In the genomic region with DNA sequence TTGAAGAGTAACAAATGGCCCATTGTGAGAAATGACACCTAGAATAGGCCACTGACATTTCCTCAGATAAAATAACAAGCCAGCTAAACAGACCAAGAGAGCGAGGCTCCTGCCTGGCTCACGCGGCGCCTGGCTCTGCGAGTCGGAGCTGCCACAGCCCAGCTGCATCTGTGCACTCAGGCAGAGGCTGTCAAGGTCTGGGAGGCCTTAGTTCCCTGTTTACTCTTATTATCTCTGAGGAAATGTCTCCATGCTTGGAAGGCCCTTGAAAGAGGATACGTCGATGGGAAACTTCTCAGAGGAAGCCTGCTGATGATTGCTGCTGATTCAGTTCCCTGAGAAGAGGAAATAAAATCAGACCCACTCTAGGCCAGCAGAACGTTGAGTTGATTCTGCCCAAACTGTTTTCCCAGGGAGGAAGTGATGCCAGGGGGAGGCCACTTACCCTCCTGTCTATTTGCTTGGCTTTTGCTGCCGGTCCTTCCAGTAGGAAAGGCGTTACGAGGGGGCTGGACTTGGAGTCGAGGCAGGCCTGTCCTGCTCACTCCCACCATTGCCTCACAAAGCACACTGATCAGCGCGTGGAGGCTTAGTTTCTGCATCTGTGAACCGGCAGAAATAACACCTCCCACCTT, we compare ENCODE assay signal across 10 cellular contexts.
A peak's percentile ranks its signal among the peaks of the same experiment; 100 is the strongest.
DNase-seq lines count a peak whose midpoint lies in the region; ATAC-seq and TF ChIP-seq lines count a peak whose summit lies in the region.
"Had no signal": no experiment of that assay in that cellular context is flagged by ENCODE, and none has a peak within 500 bp of the region (broad histone marks: within the 10 kb centered on the region; RNA-seq: fewer than 3 reads in every experiment).

No MANE protein-coding gene starts in this region.

- no peaks in the 10 kb centered on the region for H3K9me3 ChIP-seq in right lobe of liver

- H3K27ac ChIP-seq in dorsolateral prefrontal cortex: peak overlapping the region in 47 of 59 donors; percentile 2 to 79 (median 46)
- H3K27ac ChIP-seq in right lobe of liver: peak overlapping the region; percentile 36 to 74 (median 36)

- no peak for TF ChIP-seq POLR2A in right lobe of liver (IDR thresholded peaks at IDR 0.05)

- 44% methylated on average over 10 of the region's 16 CpGs for WGBS in right lobe of liver (ENCODE audit: insufficient coverage, low coverage, low lambda C conversion rate, missing lambda C conversion rate)

- ATAC-seq in right lobe of liver (peak; percentile 76 to 90 (median 84)), natural killer cell (no peak)
- ATAC-seq in stimulated activated memory B cell treated with anti-CD40 and anti-IgM and Interleukin-4, amounts not matched to agents 10 μg/mL and 1 μg/mL and 100 μg/mL, for 72 hours: peak; percentile 35
- ATAC-seq: K562 had no signal

- H3K36me3 ChIP-seq in right lobe of liver: no peaks in the 10 kb centered on the region

- peak; percentile 40 for DNase-seq in NCI-H2227 (lab: John Stamatoyannopoulos, UW; ENCODE audit: unreplicated experiment)
- peak in 2 of 10 donors; percentile 33 to 44 for DNase-seq in dorsolateral prefrontal cortex
- peak in 1 of 3 donors; percentile 52 for DNase-seq in right lobe of liver
- DNase-seq in natural killer cell: no peak
- no peak for DNase-seq in SIG-M5 (lab: John Stamatoyannopoulos, UW)
- no peak for DNase-seq in NCI-H2107 treated with DMSO at 0.1 percent for 48 hours (lab: John Stamatoyannopoulos, UW; ENCODE audit: unreplicated experiment)
- DNase-seq in glutamatergic neuron: no peak
- DNase-seq: H7 had no signal

- no peaks in the 10 kb centered on the region for H3K4me1 ChIP-seq in right lobe of liver

- TF ChIP-seq CTCF in dorsolateral prefrontal cortex (IDR thresholded peaks at IDR 0.05 in 54 of 56, conservative IDR thresholded peaks at IDR 0.05 in 2 of 56; ENCODE audit: low read depth in 1 of 56, partially characterized antibody in 56 of 56): no peak
- no peak for TF ChIP-seq CTCF in right lobe of liver (IDR thresholded peaks at IDR 0.05)
- no peak for TF ChIP-seq CTCF in natural killer cell (IDR thresholded peaks at IDR 0.05)
- no peak for TF ChIP-seq CTCF in glutamatergic neuron (IDR thresholded peaks at IDR 0.05; ENCODE audit: partially characterized antibody, unreplicated experiment)

- H3K27me3 Mint-ChIP-seq in stimulated activated memory B cell treated with anti-CD40 and anti-IgM and Interleukin-4, amounts not matched to agents 10 μg/mL and 1 μg/mL and 100 μg/mL, for 72 hours: no peaks in the 10 kb centered on the region
- H3K27me3 Mint-ChIP-seq in natural killer cell (ENCODE audit: low read depth in 2 of 2) (no peaks in the 10 kb centered on the region), glutamatergic neuron (ENCODE audit: unreplicated experiment) (peaks cover 7% of the 10 kb centered on the region)

- no peaks in the 10 kb centered on the region for H3K27me3 ChIP-seq in dorsolateral prefrontal cortex
- H3K27me3 ChIP-seq in right lobe of liver: no peaks in the 10 kb centered on the region

- peaks cover 38% of the 10 kb centered on the region for H3K36me3 Mint-ChIP-seq in stimulated activated memory B cell treated with anti-CD40 and anti-IgM and Interleukin-4, amounts not matched to agents 10 μg/mL and 1 μg/mL and 100 μg/mL, for 72 hours
- no peaks in the 10 kb centered on the region for H3K36me3 Mint-ChIP-seq in natural killer cell
- H3K36me3 Mint-ChIP-seq in glutamatergic neuron (ENCODE audit: unreplicated experiment): no peaks in the 10 kb centered on the region

- H3K27ac Mint-ChIP-seq in stimulated activated memory B cell treated with anti-CD40 and anti-IgM and Interleukin-4, amounts not matched to agents 10 μg/mL and 1 μg/mL and 100 μg/mL, for 72 hours: no peak overlapping the region
- H3K27ac Mint-ChIP-seq in natural killer cell (no peak overlapping the region), glutamatergic neuron (ENCODE audit: unreplicated experiment) (no peak overlapping the region)

- H3K4me3 ChIP-seq in dorsolateral prefrontal cortex: no peak overlapping the region
- no peak overlapping the region for H3K4me3 ChIP-seq in right lobe of liver
- H3K4me3 ChIP-seq: K562 had no signal

- H3K4me3 Mint-ChIP-seq in stimulated activated memory B cell treated with anti-CD40 and anti-IgM and Interleukin-4, amounts not matched to agents 10 μg/mL and 1 μg/mL and 100 μg/mL, for 72 hours: no peak overlapping the region
- H3K4me3 Mint-ChIP-seq in natural killer cell (no peak overlapping the region), glutamatergic neuron (ENCODE audit: unreplicated experiment) (no peak overlapping the region)

- peaks cover 58% of the 10 kb centered on the region for H3K4me1 Mint-ChIP-seq in stimulated activated memory B cell treated with anti-CD40 and anti-IgM and Interleukin-4, amounts not matched to agents 10 μg/mL and 1 μg/mL and 100 μg/mL, for 72 hours
- H3K4me1 Mint-ChIP-seq in natural killer cell (peaks cover 27 to 34% of the 10 kb centered on the region in 2 donors), glutamatergic neuron (ENCODE audit: low read depth, unreplicated experiment) (peaks cover 6% of the 10 kb centered on the region)

- no peaks in the 10 kb centered on the region for H3K9me3 Mint-ChIP-seq in stimulated activated memory B cell treated with anti-CD40 and anti-IgM and Interleukin-4, amounts not matched to agents 10 μg/mL and 1 μg/mL and 100 μg/mL, for 72 hours
- H3K9me3 Mint-ChIP-seq in natural killer cell (no peaks in the 10 kb centered on the region), glutamatergic neuron (ENCODE audit: unreplicated experiment) (peaks cover 5% of the 10 kb centered on the region)

- intact Hi-C loops in dorsolateral prefrontal cortex (cut with DNase I) (no loop called here), right lobe of liver (cut with DNase I) (no loop called here), natural killer cell (cut with micrococcal nuclease) (no loop called here)

Comparison
In these comparisons a context has a peak if more than half of its experiments do, and no peak if none do; other contexts are left out.
1. ATAC-seq: peak in right lobe of liver (4 of 4) and stimulated activated memory B cell treated with anti-CD40 and anti-IgM and Interleukin-4, amounts not matched to agents 10 μg/mL and 1 μg/mL and 100 μg/mL, for 72 hours (single experiment); none in natural killer cell (0 of 3).